ENCODE assay signal across 10 cellular contexts in the genomic region with DNA sequence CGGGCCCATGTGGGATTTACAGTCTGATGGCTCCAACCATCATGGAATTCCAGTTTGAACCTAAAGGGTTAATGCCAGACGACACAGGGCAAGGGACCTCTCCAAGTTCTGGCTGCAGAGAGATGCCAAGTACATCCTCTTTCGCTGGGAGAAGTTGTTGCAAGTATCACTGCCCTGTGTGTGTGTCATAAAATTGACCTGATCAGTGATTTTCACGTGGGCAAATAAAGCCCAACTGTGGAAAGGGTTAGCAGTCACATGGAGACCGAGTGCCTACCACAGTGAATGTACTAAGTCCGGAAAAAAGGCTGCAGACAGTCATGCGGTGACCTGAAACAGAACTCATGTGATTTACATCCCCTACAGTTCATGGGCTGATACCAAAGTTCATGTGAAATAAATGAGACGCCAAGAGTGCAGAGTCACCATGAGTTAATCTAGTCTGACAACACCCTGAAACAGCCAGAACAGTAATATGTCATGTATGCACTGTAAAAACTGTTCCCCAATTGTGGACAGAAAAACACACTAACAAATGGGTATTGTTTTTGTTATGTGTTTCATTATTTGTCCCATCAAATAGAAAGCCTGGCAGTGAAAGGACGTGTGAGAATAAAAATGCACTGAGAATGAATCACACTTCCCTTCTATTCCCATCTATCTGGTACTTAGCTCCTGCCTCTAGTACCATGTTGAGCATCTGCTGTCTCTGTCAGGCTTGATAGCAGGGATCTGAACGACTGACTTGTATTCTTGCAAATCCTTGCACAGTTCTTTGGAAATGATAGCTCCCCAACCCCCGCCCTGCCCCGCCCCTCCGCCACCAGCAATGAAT.
A peak's percentile ranks its signal among the peaks of the same experiment; 100 is the strongest.
DNase-seq lines count a peak whose midpoint lies in the region; ATAC-seq and TF ChIP-seq lines count a peak whose summit lies in the region.
"Had no signal": no experiment of that assay in that cellular context is flagged by ENCODE, and none has a peak within 500 bp of the region (broad histone marks: within the 10 kb centered on the region; RNA-seq: fewer than 3 reads in every experiment).

No MANE protein-coding gene starts in this region.

- H3K79me2 ChIP-seq in neural progenitor cell (ENCODE audit: low read depth): no peaks in the 10 kb centered on the region

- H3K27me3 Mint-ChIP-seq in activated CD4-positive, alpha-beta T cell treated with anti-CD3 and anti-CD28 coated beads for 36 hours: no peaks in the 10 kb centered on the region
- no peaks in the 10 kb centered on the region for H3K27me3 Mint-ChIP-seq in activated T-cell treated with anti-CD3 and anti-CD28 coated beads, Interleukin-2, amount 50 U/mL, for 24 hours
- peaks cover 2% of the 10 kb centered on the region for H3K27me3 Mint-ChIP-seq in neural progenitor cell (ENCODE audit: insufficient read depth, low read depth)
- H3K27me3 Mint-ChIP-seq: CD4-positive, alpha-beta T cell; central memory CD8-positive, alpha-beta T cell had no signal

- no peak overlapping the region for H3K27ac Mint-ChIP-seq in activated CD4-positive, alpha-beta T cell treated with anti-CD3 and anti-CD28 coated beads for 36 hours
- H3K27ac Mint-ChIP-seq in activated T-cell treated with anti-CD3 and anti-CD28 coated beads, Interleukin-2, amount 50 U/mL, for 24 hours: no peak overlapping the region
- no peak overlapping the region for H3K27ac Mint-ChIP-seq in neural progenitor cell
- H3K27ac Mint-ChIP-seq: CD4-positive, alpha-beta T cell had no signal

- no peak overlapping the region for H3K9ac ChIP-seq in neural progenitor cell

- H4K20me1 ChIP-seq in neural progenitor cell (ENCODE audit: low read depth): no peaks in the 10 kb centered on the region

- H3K27me3 ChIP-seq in MG63 (no peaks in the 10 kb centered on the region), neural progenitor cell (no peaks in the 10 kb centered on the region)

- H3K9me3 Mint-ChIP-seq in activated CD4-positive, alpha-beta T cell treated with anti-CD3 and anti-CD28 coated beads for 36 hours (ENCODE audit: low read depth): no peaks in the 10 kb centered on the region
- H3K9me3 Mint-ChIP-seq in activated T-cell treated with anti-CD3 and anti-CD28 coated beads, Interleukin-2, amount 50 U/mL, for 24 hours: no peaks in the 10 kb centered on the region
- peaks cover 2% of the 10 kb centered on the region for H3K9me3 Mint-ChIP-seq in neural progenitor cell
- H3K9me3 Mint-ChIP-seq: CD4-positive, alpha-beta T cell; central memory CD8-positive, alpha-beta T cell had no signal

- H3K9me3 ChIP-seq in MG63: peaks cover 4% of the 10 kb centered on the region; the same call in 1 of the 2 replicates
- H3K9me3 ChIP-seq in neural progenitor cell (ENCODE audit: low read depth): no peaks in the 10 kb centered on the region

- no peaks in the 10 kb centered on the region for H3F3A ChIP-seq in neural progenitor cell (ENCODE audit: low read depth)

- H3K36me3 ChIP-seq in MG63 (peaks cover 10% of the 10 kb centered on the region), neural progenitor cell (no peaks in the 10 kb centered on the region)

- no peak overlapping the region for H3K4me3 Mint-ChIP-seq in activated CD4-positive, alpha-beta T cell treated with anti-CD3 and anti-CD28 coated beads for 36 hours
- no peak overlapping the region for H3K4me3 Mint-ChIP-seq in activated T-cell treated with anti-CD3 and anti-CD28 coated beads, Interleukin-2, amount 50 U/mL, for 24 hours
- H3K4me3 Mint-ChIP-seq in neural progenitor cell: no peak overlapping the region
- H3K4me3 Mint-ChIP-seq: CD4-positive, alpha-beta T cell; central memory CD8-positive, alpha-beta T cell had no signal

- peak; percentile 51 for ATAC-seq in esophagus mucosa
- ATAC-seq in activated CD4-positive, alpha-beta T cell treated with anti-CD3 and anti-CD28 coated beads for 36 hours: no peak

- intact Hi-C loops in activated CD4-positive, alpha-beta T cell treated with anti-CD3 and anti-CD28 coated beads for 36 hours (cut with DNase I, micrococcal nuclease): no loop called here

- no peak overlapping the region for H3K4me3 ChIP-seq in AG04449 (ENCODE audit: low read depth, low read length)
- H3K4me3 ChIP-seq in MG63: no peak overlapping the region
- H3K4me3 ChIP-seq in neural progenitor cell: no peak overlapping the region

- DNase-seq in AG04449 (ENCODE audit: low read depth, low spot score): peak; percentile 65
- DNase-seq in MG63: peak; percentile 39
- peak; percentile 76 for DNase-seq in myocyte (ENCODE audit: low read depth)
- DNase-seq in activated CD4-positive, alpha-beta T cell treated with anti-CD3 and anti-CD28 coated beads for 36 hours: no peak
- no peak for DNase-seq in activated CD8-positive, alpha-beta memory T cell treated with anti-CD3 and anti-CD28 coated beads, Interleukin-2, amount 50 U/mL, for 48 hours
- no peak for DNase-seq in activated T-cell treated with anti-CD3 and anti-CD28 coated beads, Interleukin-2, amount 50 U/mL, for 24 hours
- no peak for DNase-seq in neural progenitor cell (ENCODE audit: low spot score)
- DNase-seq: CD4-positive, alpha-beta T cell had no signal

- H3K27ac ChIP-seq in neural progenitor cell: no peak overlapping the region

- CTCF ChIA-PET in AG04449 (lab: Yijun Ruan, JAX): interaction anchor here (1.1 kb wide), 1 partner anchor 12 kb away, joined by 3 read pairs; no protein-coding TSS in a partner anchor
- CTCF ChIA-PET in activated CD4-positive, alpha-beta T cell treated with anti-CD3 and anti-CD28 coated beads for 36 hours (lab: Charles Lee): no interaction called here

- peaks cover 7% of the 10 kb centered on the region for H3K36me3 Mint-ChIP-seq in activated CD4-positive, alpha-beta T cell treated with anti-CD3 and anti-CD28 coated beads for 36 hours (ENCODE audit: low read depth)
- no peaks in the 10 kb centered on the region for H3K36me3 Mint-ChIP-seq in activated T-cell treated with anti-CD3 and anti-CD28 coated beads, Interleukin-2, amount 50 U/mL, for 24 hours (ENCODE audit: low read depth)
- peaks cover 2% of the 10 kb centered on the region for H3K36me3 Mint-ChIP-seq in neural progenitor cell

- peaks cover 30% of the 10 kb centered on the region for H3K4me1 Mint-ChIP-seq in activated CD4-positive, alpha-beta T cell treated with anti-CD3 and anti-CD28 coated beads for 36 hours
- H3K4me1 Mint-ChIP-seq in activated T-cell treated with anti-CD3 and anti-CD28 coated beads, Interleukin-2, amount 50 U/mL, for 24 hours (ENCODE audit: low read depth): peaks cover 41% of the 10 kb centered on the region
- H3K4me1 Mint-ChIP-seq in neural progenitor cell: no peaks in the 10 kb centered on the region

- H3K4me1 ChIP-seq in neural progenitor cell: no peaks in the 10 kb centered on the region

- POLR2A ChIA-PET in AG04449 (lab: Yijun Ruan, JAX): interaction anchor here (0.6 to 2.3 kb wide), 3 partner anchors 9 to 15 kb away, joined by 3 to 6 read pairs (median 5); no protein-coding TSS in a partner anchor
- POLR2A ChIA-PET in activated CD4-positive, alpha-beta T cell treated with anti-CD3 and anti-CD28 coated beads for 36 hours (lab: Charles Lee): no interaction called here

- H3K4me2 ChIP-seq in neural progenitor cell: no peak overlapping the region

- no peak for TF ChIP-seq CTCF in AG04449 (IDR thresholded peaks at IDR 0.05; ENCODE audit: insufficient read depth, low read length, missing control alignments)
- no peak for TF ChIP-seq CTCF in neural progenitor cell (IDR thresholded peaks at IDR 0.05)

- no peak overlapping the region for H2AFZ ChIP-seq in neural progenitor cell (replicated peaks)

Comparison
In these comparisons a context has a peak if more than half of its experiments do, and no peak if none do; other contexts are left out.
1. DNase-seq: peak in AG04449 (single experiment), MG63 (single experiment) and myocyte (single experiment); none in activated CD4-positive, alpha-beta T cell treated with anti-CD3 and anti-CD28 coated beads for 36 hours (single experiment), activated CD8-positive, alpha-beta memory T cell treated with anti-CD3 and anti-CD28 coated beads, Interleukin-2, amount 50 U/mL, for 48 hours (single experiment), activated T-cell treated with anti-CD3 and anti-CD28 coated beads, Interleukin-2, amount 50 U/mL, for 24 hours (single experiment) and neural progenitor cell (single experiment).